ENCODE assay signal across 32 cellular contexts in genomic region chr16:80846275-80847013, GRCh38.
"Had no signal": no experiment of that assay in that cellular context is flagged by ENCODE, and none has a peak within 500 bp of the region (broad histone marks: within the 10 kb centered on the region; RNA-seq: fewer than 3 reads in every experiment).

No MANE protein-coding gene starts in this region.

- H3K27me3 ChIP-seq: ascending aorta, cardiac muscle cell, MG63, Peyer's patch, SJSA1 had no signal

- H3K9ac ChIP-seq: SK-N-SH had no signal

- H3K36me3 ChIP-seq: ascending aorta, cardiac muscle cell, MG63, Peyer's patch, SJSA1 had no signal

- H3K27ac ChIP-seq: ascending aorta, cardiac muscle cell, Peyer's patch, SJSA1 had no signal

- DNase-seq: activated CD4-positive, alpha-beta T cell treated with anti-CD3 and anti-CD28 coated beads, Interleukin-2, amount 10 ng/mL, durations not matched to agents 24 days and 14 days; activated CD4-positive, alpha-beta T cell treated with anti-CD3 and anti-CD28 coated beads, Interleukin-2, amount 50 U/mL, for 4 hours; activated CD8-positive, alpha-beta T cell treated with anti-CD3 and anti-CD28 coated beads for 36 hours; activated gamma-delta T cell; activated naive CD4-positive, alpha-beta T cell treated with Interleukin-2 at 50 U/mL for 16 hours; activated naive CD8-positive, alpha-beta T cell treated with anti-CD3 and anti-CD28 coated beads, Interleukin-2, amount 10 ng/mL, durations not matched to agents 7 days and 5 days; activated T-cell treated with anti-CD3 and anti-CD28 coated beads, Interleukin-2, amount 50 U/mL, for 1 hour; activated T-cell treated with anti-CD3 and anti-CD28 coated beads, Interleukin-2, amount 50 U/mL, for 72 hours; amygdala; MG63; NCI-H1048; NCI-H1105 treated with DMSO at 0.1 percent for 48 hours; NCI-H1436; NCI-H1694; NCI-H1930; NCI-H2081 treated with DMSO at 0.1 percent for 48 hours; NCI-H2171; NCI-H510A; NCI-H526; NCI-H748 treated with DMSO at 0.1 percent for 48 hours; Peyer's patch; RPMI8226; SHP77 treated with DMSO at 0.1 percent for 48 hours; SK-N-SH had no signal

- H3K4me2 ChIP-seq: SK-N-SH had no signal

- H3K4me3 Mint-ChIP-seq: activated CD4-positive, alpha-beta T cell treated with anti-CD3 and anti-CD28 coated beads, Interleukin-2, amount 10 ng/mL, durations not matched to agents 24 days and 14 days; activated CD8-positive, alpha-beta T cell treated with anti-CD3 and anti-CD28 coated beads for 36 hours; activated naive CD4-positive, alpha-beta T cell treated with anti-CD3 and anti-CD28 coated beads, Interleukin-2, amount 50 U/mL, for 24 hours; activated naive CD8-positive, alpha-beta T cell treated with anti-CD3 and anti-CD28 coated beads, Interleukin-2, amount 10 ng/mL, durations not matched to agents 7 days and 5 days; activated T-cell treated with anti-CD3 and anti-CD28 coated beads, Interleukin-2, amount 50 U/mL, for 72 hours; central memory CD8-positive, alpha-beta T cell; T-helper 1 cell treated with Interleukin-12 subunit alpha and Interleukin-12 subunit beta and Interleukin-4 antibody, amounts not matched to agents 30 μg/mL and 1 μg/mL, for 36 hours; T-helper 2 cell treated with Interferon-gamma antibody and Interleukin-4, amounts not matched to agents 5 μg/mL and 100 μg/mL, for 36 hours had no signal

- H3K4me3 ChIP-seq: ascending aorta, cardiac muscle cell, MG63, Peyer's patch, SJSA1 had no signal

- H3K4me1 ChIP-seq: ascending aorta, Peyer's patch, SJSA1 had no signal

- H3K4me1 Mint-ChIP-seq: activated naive CD4-positive, alpha-beta T cell treated with anti-CD3 and anti-CD28 coated beads, Interleukin-2, amount 50 U/mL, for 24 hours; activated naive CD8-positive, alpha-beta T cell treated with anti-CD3 and anti-CD28 coated beads, Interleukin-2, amount 10 ng/mL, durations not matched to agents 7 days and 5 days; central memory CD8-positive, alpha-beta T cell had no signal

- ATAC-seq: activated CD8-positive, alpha-beta T cell treated with anti-CD3 and anti-CD28 coated beads for 36 hours; activated T-cell treated with anti-CD3 and anti-CD28 coated beads, Interleukin-2, amount 50 U/mL, for 72 hours had no signal

- H3K9me3 ChIP-seq: MG63, SJSA1, SK-N-SH had no signal

- H3K9me2 ChIP-seq: SK-N-SH had no signal

- H3K27ac Mint-ChIP-seq: activated CD4-positive, alpha-beta T cell treated with anti-CD3 and anti-CD28 coated beads, Interleukin-2, amount 10 ng/mL, durations not matched to agents 24 days and 14 days; activated CD8-positive, alpha-beta T cell treated with anti-CD3 and anti-CD28 coated beads for 36 hours; activated naive CD4-positive, alpha-beta T cell treated with anti-CD3 and anti-CD28 coated beads, Interleukin-2, amount 50 U/mL, for 24 hours; activated naive CD8-positive, alpha-beta T cell treated with anti-CD3 and anti-CD28 coated beads, Interleukin-2, amount 10 ng/mL, durations not matched to agents 7 days and 5 days; activated T-cell treated with anti-CD3 and anti-CD28 coated beads, Interleukin-2, amount 50 U/mL, for 72 hours; activated T-helper 2 cell treated with anti-CD3 and anti-CD28 coated beads, Interferon-gamma antibody, Interleukin-2, Interleukin-4, amounts not matched to agents 10 μg/mL and 5 μg/mL and 100 μg/mL, durations not matched to agents 14 hours and 24 hours and 36 hours; T-helper 1 cell treated with Interleukin-12 subunit alpha and Interleukin-12 subunit beta and Interleukin-4 antibody, amounts not matched to agents 30 μg/mL and 1 μg/mL, for 36 hours; T-helper 2 cell treated with Interferon-gamma antibody and Interleukin-4, amounts not matched to agents 5 μg/mL and 100 μg/mL, for 36 hours had no signal
